ENCODE assay signal across 8 cellular contexts in genomic region chr3:197750863-197751737, GRCh38. TPM values are rescaled to one million over a fixed set of nuclear protein-coding genes. Genes with fewer than 3 reads are reported as not detected.
A peak's percentile ranks its signal among the peaks of the same experiment; 100 is the strongest.
DNase-seq lines count a peak whose midpoint lies in the region; ATAC-seq and TF ChIP-seq lines count a peak whose summit lies in the region.

No MANE protein-coding gene starts in this region.

- peak overlapping the region; percentile 69 to 87 (median 81) for H3K4me3 ChIP-seq in Peyer's patch
- H3K4me3 ChIP-seq in right atrium auricular region = peak overlapping the region; percentile 63 to 93
- H3K4me3 ChIP-seq in psoas muscle = peak overlapping the region; percentile 92

- peak; percentile 44 for DNase-seq in activated CD4-positive, CD25-positive, alpha-beta regulatory T cell treated with anti-CD3 and anti-CD28 coated beads, Interleukin-2, amount 50 U/mL, for 72 hours
- DNase-seq in Peyer's patch (peak; percentile 60 to 78 (median 62)), right atrium auricular region (ENCODE audit: low spot score) (peak; percentile 74), psoas muscle (peak; percentile 82 to 90)

- H3K36me3 ChIP-seq in Peyer's patch = no peaks in the 10 kb centered on the region
- H3K36me3 ChIP-seq in right atrium auricular region = no peaks in the 10 kb centered on the region
- no peaks in the 10 kb centered on the region for H3K36me3 ChIP-seq in psoas muscle (ENCODE audit: insufficient read depth in 1 of 2, low read depth in 1 of 2)

- no peak for TF ChIP-seq POLR2A in Peyer's patch (IDR thresholded peaks at IDR 0.05)

- intact Hi-C loops in psoas muscle (cut with DNase I) = loop anchor here in 1 of 2 donors (5.0 kb wide), 1 partner anchor 41 kb away; the partner anchor contains the start of gene LRCH3

- H3K27me3 ChIP-seq in Peyer's patch (no peaks in the 10 kb centered on the region), right atrium auricular region (no peaks in the 10 kb centered on the region), psoas muscle (ENCODE audit: insufficient read depth in 3 of 3, low read length in 2 of 3) (no peaks in the 10 kb centered on the region)

- 2 to 3% (median 3%) methylated on average over 35 of the region's 35 CpGs for WGBS in adipose tissue, 3 donors
- WGBS in psoas muscle, 3 donors = 1 to 4% (median 3%) methylated on average over 35 of the region's 35 CpGs

- no peak for TF ChIP-seq CTCF in Peyer's patch (IDR thresholded peaks at IDR 0.05)
- no peak for TF ChIP-seq CTCF in right atrium auricular region (IDR thresholded peaks at IDR 0.05)
- no peak for TF ChIP-seq CTCF in psoas muscle (IDR thresholded peaks at IDR 0.05)

- H3K9me3 ChIP-seq in Peyer's patch (no peaks in the 10 kb centered on the region), right atrium auricular region (no peaks in the 10 kb centered on the region), psoas muscle (no peaks in the 10 kb centered on the region)

- ATAC-seq in activated CD4-positive, CD25-positive, alpha-beta regulatory T cell treated with anti-CD3 and anti-CD28 coated beads, Interleukin-2, amount 50 U/mL, for 24 hours = no peak
- peak; percentile 31 to 43 (median 36) for ATAC-seq in psoas muscle
- no peak for ATAC-seq in HG02798 (IDR thresholded peaks at IDR 0.05; ENCODE audit: poor library complexity, unreplicated experiment)
- no peak for ATAC-seq in GM19351 (IDR thresholded peaks at IDR 0.05; ENCODE audit: unreplicated experiment)

- H3K4me1 ChIP-seq in Peyer's patch = peaks cover 0 to 15% (median 4%) of the 10 kb centered on the region in 4 donors
- H3K4me1 ChIP-seq in right atrium auricular region = peaks cover 0 to 60% of the 10 kb centered on the region in 2 donors
- H3K4me1 ChIP-seq in psoas muscle = peaks cover 51% of the 10 kb centered on the region

- H3K27ac ChIP-seq in Peyer's patch (peak overlapping the region; percentile 94 to 98 (median 96)), adipose tissue (ENCODE audit: low read depth, low read length) (peak overlapping the region; percentile 93), right atrium auricular region (peak overlapping the region; percentile 94 to 97), psoas muscle (peak overlapping the region; percentile 99)

RNA-seq across cellular contexts. Expression of gene FYTTD1, which starts 1.4 kb away (rescaled TPM):
- total RNA-seq in Peyer's patch (10 to 100 TPM; 15.4 to 62.7 (median 27.4) TPM), right atrium auricular region (10 to 100 TPM; 39.9 to 61.8 TPM), psoas muscle (100 to 1,000 TPM; 143 to 232 (median 157) TPM)
- polyA plus RNA-seq in adipose tissue (10 to 100 TPM; 14.0 to 31.7 (median 20.2) TPM), psoas muscle (100 to 1,000 TPM in 1 of 3 donors, 10 to 100 TPM in 2; 15.2 to 108 (median 48.6) TPM)

RNA-seq across cellular contexts. Expression of gene RUBCN, which starts 14.4 kb away (rescaled TPM):
- total RNA-seq in Peyer's patch = 100 to 1,000 TPM in 1 of 4 donors, 10 to 100 TPM in 3; 45.4 to 113 (median 48.2) TPM
- 1 to 10 TPM; 6.6 to 8.9 (median 7.8) TPM for polyA plus RNA-seq in adipose tissue
- 10 to 100 TPM; 32.3 to 32.7 TPM for total RNA-seq in right atrium auricular region
- total RNA-seq in psoas muscle = 10 to 100 TPM; 21.9 to 29.1 (median 27.6) TPM
- polyA plus RNA-seq in psoas muscle = 10 to 100 TPM in 1 of 3 donors, 1 to 10 TPM in 2; 5.0 to 12.9 (median 6.1) TPM

RNA-seq across cellular contexts. Expression of gene LRCH3, which starts 40.0 kb away (rescaled TPM):
- 10 to 100 TPM; 31.2 to 90.0 (median 41.7) TPM for total RNA-seq in Peyer's patch
- polyA plus RNA-seq in adipose tissue = 10 to 100 TPM in 2 of 3 donors, 1 to 10 TPM in 1; 7.2 to 16.5 (median 10.5) TPM
- 10 to 100 TPM; 22.2 to 23.4 TPM for total RNA-seq in right atrium auricular region
- total RNA-seq in psoas muscle = 10 to 100 TPM; 16.9 to 29.5 (median 25.0) TPM
- polyA plus RNA-seq in psoas muscle = 10 to 100 TPM in 2 of 3 donors, 1 to 10 TPM in 1; 7.0 to 13.8 (median 11.5) TPM

Comparison
In these comparisons a context has a peak if more than half of its experiments do, and no peak if none do; other contexts are left out.
1. ATAC-seq: peak in psoas muscle (4 of 4); none in activated CD4-positive, CD25-positive, alpha-beta regulatory T cell treated with anti-CD3 and anti-CD28 coated beads, Interleukin-2, amount 50 U/mL, for 24 hours (0 of 2), HG02798 (single experiment) and GM19351 (single experiment).
2. Peak in every context shown above with its lines, with median percentiles within 50 percentile points of each other: DNase-seq, H3K27ac ChIP-seq and H3K4me3 ChIP-seq.